ENCODE assay signal across 1 cellular context in genomic region chr9:83978992-83979811, GRCh38.
TF ChIP-seq lines count a peak whose summit lies in the region.

No MANE protein-coding gene starts in this region.

TF ChIP-seq in HepG2, 621 proteins besides CTCF, POLR2A, EP300 and RAD21 (continued from another document and continues in another):
- TF ChIP-seq AFF4 (CRISPR knock-in tag; IDR thresholded peaks at IDR 0.05) = 0 out of 2 replicates have a peak, but pooled peaks have one; percentile 44
- TF ChIP-seq KDM4B (CRISPR knock-in tag; IDR thresholded peaks at IDR 0.05) = no peak
- TF ChIP-seq HNF4G (IDR thresholded peaks at IDR 0.05; ENCODE audit: borderline replicate concordance, low read depth, low read length) = no peak
- TF ChIP-seq HNF4G (CRISPR knock-in tag; IDR thresholded peaks at IDR 0.05; ENCODE audit: borderline replicate concordance, low read depth) = no peak
- TF ChIP-seq PHF5A (CRISPR knock-in tag; IDR thresholded peaks at IDR 0.05; ENCODE audit: low read depth, unreplicated experiment) = no peak
- TF ChIP-seq, protein P1, sequence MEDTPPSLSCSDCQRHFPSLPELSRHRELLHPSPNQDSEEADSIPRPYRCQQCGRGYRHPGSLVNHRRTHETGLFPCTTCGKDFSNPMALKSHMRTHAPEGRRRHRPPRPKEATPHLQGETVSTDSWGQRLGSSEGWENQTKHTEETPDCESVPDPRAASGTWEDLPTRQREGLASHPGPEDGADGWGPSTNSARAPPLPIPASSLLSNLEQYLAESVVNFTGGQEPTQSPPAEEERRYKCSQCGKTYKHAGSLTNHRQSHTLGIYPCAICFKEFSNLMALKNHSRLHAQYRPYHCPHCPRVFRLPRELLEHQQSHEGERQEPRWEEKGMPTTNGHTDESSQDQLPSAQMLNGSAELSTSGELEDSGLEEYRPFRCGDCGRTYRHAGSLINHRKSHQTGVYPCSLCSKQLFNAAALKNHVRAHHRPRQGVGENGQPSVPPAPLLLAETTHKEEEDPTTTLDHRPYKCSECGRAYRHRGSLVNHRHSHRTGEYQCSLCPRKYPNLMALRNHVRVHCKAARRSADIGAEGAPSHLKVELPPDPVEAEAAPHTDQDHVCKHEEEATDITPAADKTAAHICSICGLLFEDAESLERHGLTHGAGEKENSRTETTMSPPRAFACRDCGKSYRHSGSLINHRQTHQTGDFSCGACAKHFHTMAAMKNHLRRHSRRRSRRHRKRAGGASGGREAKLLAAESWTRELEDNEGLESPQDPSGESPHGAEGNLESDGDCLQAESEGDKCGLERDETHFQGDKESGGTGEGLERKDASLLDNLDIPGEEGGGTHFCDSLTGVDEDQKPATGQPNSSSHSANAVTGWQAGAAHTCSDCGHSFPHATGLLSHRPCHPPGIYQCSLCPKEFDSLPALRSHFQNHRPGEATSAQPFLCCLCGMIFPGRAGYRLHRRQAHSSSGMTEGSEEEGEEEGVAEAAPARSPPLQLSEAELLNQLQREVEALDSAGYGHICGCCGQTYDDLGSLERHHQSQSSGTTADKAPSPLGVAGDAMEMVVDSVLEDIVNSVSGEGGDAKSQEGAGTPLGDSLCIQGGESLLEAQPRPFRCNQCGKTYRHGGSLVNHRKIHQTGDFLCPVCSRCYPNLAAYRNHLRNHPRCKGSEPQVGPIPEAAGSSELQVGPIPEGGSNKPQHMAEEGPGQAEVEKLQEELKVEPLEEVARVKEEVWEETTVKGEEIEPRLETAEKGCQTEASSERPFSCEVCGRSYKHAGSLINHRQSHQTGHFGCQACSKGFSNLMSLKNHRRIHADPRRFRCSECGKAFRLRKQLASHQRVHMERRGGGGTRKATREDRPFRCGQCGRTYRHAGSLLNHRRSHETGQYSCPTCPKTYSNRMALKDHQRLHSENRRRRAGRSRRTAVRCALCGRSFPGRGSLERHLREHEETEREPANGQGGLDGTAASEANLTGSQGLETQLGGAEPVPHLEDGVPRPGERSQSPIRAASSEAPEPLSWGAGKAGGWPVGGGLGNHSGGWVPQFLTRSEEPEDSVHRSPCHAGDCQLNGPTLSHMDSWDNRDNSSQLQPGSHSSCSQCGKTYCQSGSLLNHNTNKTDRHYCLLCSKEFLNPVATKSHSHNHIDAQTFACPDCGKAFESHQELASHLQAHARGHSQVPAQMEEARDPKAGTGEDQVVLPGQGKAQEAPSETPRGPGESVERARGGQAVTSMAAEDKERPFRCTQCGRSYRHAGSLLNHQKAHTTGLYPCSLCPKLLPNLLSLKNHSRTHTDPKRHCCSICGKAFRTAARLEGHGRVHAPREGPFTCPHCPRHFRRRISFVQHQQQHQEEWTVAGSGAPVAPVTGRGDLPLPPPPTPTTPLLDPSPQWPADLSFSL (CRISPR knock-in tag; IDR thresholded peaks at IDR 0.05) = peak; percentile 25; the same call in 1 of the 2 replicates
- no peak for TF ChIP-seq PLSCR1 (CRISPR knock-in tag; IDR thresholded peaks at IDR 0.05; ENCODE audit: borderline replicate concordance)
- TF ChIP-seq ZNF772 (CRISPR knock-in tag; IDR thresholded peaks at IDR 0.05) = 0 out of 2 replicates have a peak, but pooled peaks have one; percentile 47
- peak; percentile 28 for TF ChIP-seq ASH2L (IDR thresholded peaks at IDR 0.05; ENCODE audit: insufficient read length, low read depth, low read length)
- no peak for TF ChIP-seq ZNF510 (CRISPR knock-in tag; IDR thresholded peaks at IDR 0.05; ENCODE audit: low read depth)
- no peak for TF ChIP-seq KLF13 (CRISPR knock-in tag; IDR thresholded peaks at IDR 0.05)
- no peak for TF ChIP-seq CHD4 (IDR thresholded peaks at IDR 0.05; ENCODE audit: borderline replicate concordance, low read length)
- no peak for TF ChIP-seq NCOA5 (CRISPR knock-in tag; IDR thresholded peaks at IDR 0.05)
- no peak for TF ChIP-seq MAFG (CRISPR knock-in tag; IDR thresholded peaks at IDR 0.05)
- TF ChIP-seq ZNF549 (CRISPR knock-in tag; IDR thresholded peaks at IDR 0.05) = no peak
- TF ChIP-seq DMTF1 (CRISPR knock-in tag; IDR thresholded peaks at IDR 0.05) = no peak
- TF ChIP-seq ZFP36 (IDR thresholded peaks at IDR 0.05; ENCODE audit: borderline replicate concordance, low read depth, low read length, partially characterized antibody) = no peak
- no peak for TF ChIP-seq HINFP (CRISPR knock-in tag; IDR thresholded peaks at IDR 0.05; ENCODE audit: low read depth)
- no peak for TF ChIP-seq GTF3A (CRISPR knock-in tag; conservative IDR thresholded peaks at IDR 0.05)
- TF ChIP-seq NR3C1 (CRISPR knock-in tag; IDR thresholded peaks at IDR 0.05) = no peak
- TF ChIP-seq ZNF335 (CRISPR knock-in tag; IDR thresholded peaks at IDR 0.05) = no peak; the same call in 1 of the 2 replicates
- 0 out of 2 replicates have a peak, but pooled peaks have one; percentile 6 for TF ChIP-seq IRF2 (CRISPR knock-in tag; IDR thresholded peaks at IDR 0.05)
- no peak for TF ChIP-seq SATB2 (CRISPR knock-in tag; IDR thresholded peaks at IDR 0.05)
- no peak for TF ChIP-seq ESRRA (CRISPR knock-in tag; IDR thresholded peaks at IDR 0.05; ENCODE audit: low read depth)
- TF ChIP-seq HDAC1 (CRISPR knock-in tag; IDR thresholded peaks at IDR 0.05) = 0 out of 2 replicates have a peak, but pooled peaks have one; percentile 9
- TF ChIP-seq ZNF136 (CRISPR knock-in tag; IDR thresholded peaks at IDR 0.05; ENCODE audit: low read depth) = no peak
- no peak; the same call in 1 of the 2 replicates for TF ChIP-seq NKX3-1 (CRISPR knock-in tag; IDR thresholded peaks at IDR 0.05)
- no peak for TF ChIP-seq ZNF589 (CRISPR knock-in tag; conservative IDR thresholded peaks at IDR 0.05)
- no peak for TF ChIP-seq ZNF577 (CRISPR knock-in tag; IDR thresholded peaks at IDR 0.05; ENCODE audit: borderline replicate concordance, low read depth)
- no peak for TF ChIP-seq CHCHD3 (CRISPR knock-in tag; IDR thresholded peaks at IDR 0.05)
- TF ChIP-seq, protein P2, sequence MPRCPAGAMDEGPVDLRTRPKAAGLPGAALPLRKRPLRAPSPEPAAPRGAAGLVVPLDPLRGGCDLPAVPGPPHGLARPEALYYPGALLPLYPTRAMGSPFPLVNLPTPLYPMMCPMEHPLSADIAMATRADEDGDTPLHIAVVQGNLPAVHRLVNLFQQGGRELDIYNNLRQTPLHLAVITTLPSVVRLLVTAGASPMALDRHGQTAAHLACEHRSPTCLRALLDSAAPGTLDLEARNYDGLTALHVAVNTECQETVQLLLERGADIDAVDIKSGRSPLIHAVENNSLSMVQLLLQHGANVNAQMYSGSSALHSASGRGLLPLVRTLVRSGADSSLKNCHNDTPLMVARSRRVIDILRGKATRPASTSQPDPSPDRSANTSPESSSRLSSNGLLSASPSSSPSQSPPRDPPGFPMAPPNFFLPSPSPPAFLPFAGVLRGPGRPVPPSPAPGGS (CRISPR knock-in tag; IDR thresholded peaks at IDR 0.05) = no peak
- TF ChIP-seq MAFK (conservative IDR thresholded peaks at IDR 0.05 in 1 of 2, IDR thresholded peaks at IDR 0.05 in 1 of 2; ENCODE audit: low read length in 2 of 2) = no peak
- no peak for TF ChIP-seq ZNF354B (CRISPR knock-in tag; IDR thresholded peaks at IDR 0.05)
- TF ChIP-seq, protein P3, sequence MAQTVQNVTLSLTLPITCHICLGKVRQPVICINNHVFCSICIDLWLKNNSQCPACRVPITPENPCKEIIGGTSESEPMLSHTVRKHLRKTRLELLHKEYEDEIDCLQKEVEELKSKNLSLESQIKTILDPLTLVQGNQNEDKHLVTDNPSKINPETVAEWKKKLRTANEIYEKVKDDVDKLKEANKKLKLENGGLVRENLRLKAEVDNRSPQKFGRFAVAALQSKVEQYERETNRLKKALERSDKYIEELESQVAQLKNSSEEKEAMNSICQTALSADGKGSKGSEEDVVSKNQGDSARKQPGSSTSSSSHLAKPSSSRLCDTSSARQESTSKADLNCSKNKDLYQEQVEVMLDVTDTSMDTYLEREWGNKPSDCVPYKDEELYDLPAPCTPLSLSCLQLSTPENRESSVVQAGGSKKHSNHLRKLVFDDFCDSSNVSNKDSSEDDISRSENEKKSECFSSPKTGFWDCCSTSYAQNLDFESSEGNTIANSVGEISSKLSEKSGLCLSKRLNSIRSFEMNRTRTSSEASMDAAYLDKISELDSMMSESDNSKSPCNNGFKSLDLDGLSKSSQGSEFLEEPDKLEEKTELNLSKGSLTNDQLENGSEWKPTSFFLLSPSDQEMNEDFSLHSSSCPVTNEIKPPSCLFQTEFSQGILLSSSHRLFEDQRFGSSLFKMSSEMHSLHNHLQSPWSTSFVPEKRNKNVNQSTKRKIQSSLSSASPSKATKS (CRISPR knock-in tag; IDR thresholded peaks at IDR 0.05) = no peak
- no peak for TF ChIP-seq RCOR2 (CRISPR knock-in tag; IDR thresholded peaks at IDR 0.05)
- TF ChIP-seq, protein P4, sequence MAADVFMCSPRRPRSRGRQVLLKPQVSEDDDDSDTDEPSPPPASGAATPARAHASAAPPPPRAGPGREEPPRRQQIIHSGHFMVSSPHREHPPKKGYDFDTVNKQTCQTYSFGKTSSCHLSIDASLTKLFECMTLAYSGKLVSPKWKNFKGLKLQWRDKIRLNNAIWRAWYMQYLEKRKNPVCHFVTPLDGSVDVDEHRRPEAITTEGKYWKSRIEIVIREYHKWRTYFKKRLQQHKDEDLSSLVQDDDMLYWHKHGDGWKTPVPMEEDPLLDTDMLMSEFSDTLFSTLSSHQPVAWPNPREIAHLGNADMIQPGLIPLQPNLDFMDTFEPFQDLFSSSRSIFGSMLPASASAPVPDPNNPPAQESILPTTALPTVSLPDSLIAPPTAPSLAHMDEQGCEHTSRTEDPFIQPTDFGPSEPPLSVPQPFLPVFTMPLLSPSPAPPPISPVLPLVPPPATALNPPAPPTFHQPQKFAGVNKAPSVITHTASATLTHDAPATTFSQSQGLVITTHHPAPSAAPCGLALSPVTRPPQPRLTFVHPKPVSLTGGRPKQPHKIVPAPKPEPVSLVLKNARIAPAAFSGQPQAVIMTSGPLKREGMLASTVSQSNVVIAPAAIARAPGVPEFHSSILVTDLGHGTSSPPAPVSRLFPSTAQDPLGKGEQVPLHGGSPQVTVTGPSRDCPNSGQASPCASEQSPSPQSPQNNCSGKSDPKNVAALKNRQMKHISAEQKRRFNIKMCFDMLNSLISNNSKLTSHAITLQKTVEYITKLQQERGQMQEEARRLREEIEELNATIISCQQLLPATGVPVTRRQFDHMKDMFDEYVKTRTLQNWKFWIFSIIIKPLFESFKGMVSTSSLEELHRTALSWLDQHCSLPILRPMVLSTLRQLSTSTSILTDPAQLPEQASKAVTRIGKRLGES (CRISPR knock-in tag; IDR thresholded peaks at IDR 0.05; ENCODE audit: borderline replicate concordance) = no peak
- TF ChIP-seq PITX1 (CRISPR knock-in tag; IDR thresholded peaks at IDR 0.05) = no peak
- no peak for TF ChIP-seq ZNF343 (CRISPR knock-in tag; IDR thresholded peaks at IDR 0.05)
- no peak for TF ChIP-seq KDM3A (CRISPR knock-in tag; IDR thresholded peaks at IDR 0.05; ENCODE audit: low read depth)
- no peak for TF ChIP-seq ATF1 (CRISPR knock-in tag; IDR thresholded peaks at IDR 0.05)
